Comparison of ENCODE assay signal across 18 cellular contexts in genomic region chr3:86787091-86787490, GRCh38.
A peak's percentile ranks its signal among the peaks of the same experiment; 100 is the strongest.
DNase-seq lines count a peak whose midpoint lies in the region; ATAC-seq and TF ChIP-seq lines count a peak whose summit lies in the region.
"Had no signal": no experiment of that assay in that cellular context is flagged by ENCODE, and none has a peak within 500 bp of the region (broad histone marks: within the 10 kb centered on the region; RNA-seq: fewer than 3 reads in every experiment).

No MANE protein-coding gene starts in this region.

- H3K27ac ChIP-seq in fibroblast of lung (ENCODE audit: insufficient read depth, low read length): no peak overlapping the region
- H3K27ac ChIP-seq: left lung had no signal

- H3K4me3 ChIP-seq in fibroblast of lung (replicated peaks in 1 of 4; ENCODE audit: control extremely low read depth in 1 of 4, insufficient read depth in 1 of 4, low read depth in 3 of 4, low read length in 4 of 4): no peak overlapping the region
- no peak overlapping the region for H3K4me3 ChIP-seq in retinal pigment epithelial cell (ENCODE audit: low read length)
- H3K4me3 ChIP-seq: left lung had no signal

- no peak overlapping the region for H3K4me2 ChIP-seq in fibroblast of lung (ENCODE audit: extremely low read depth, insufficient read depth, low read length)

- no peaks in the 10 kb centered on the region for H3K36me3 ChIP-seq in fibroblast of lung (ENCODE audit: control insufficient read depth, insufficient read depth, low read length)
- H3K36me3 ChIP-seq: left lung had no signal

- H3K4me1 ChIP-seq in fibroblast of lung (ENCODE audit: control insufficient read depth, extremely low read depth, insufficient read depth, low read length): no peaks in the 10 kb centered on the region
- H3K4me1 ChIP-seq: left lung had no signal

- no peaks in the 10 kb centered on the region for H4K20me1 ChIP-seq in fibroblast of lung (ENCODE audit: control insufficient read depth, extremely low read depth, insufficient read depth, low read length)

- TF ChIP-seq CTCF in fibroblast of lung (conservative IDR thresholded peaks at IDR 0.05 in 1 of 2, IDR thresholded peaks at IDR 0.05 in 1 of 2; ENCODE audit: low read depth in 1 of 2, low read length in 2 of 2) (no peak), retinal pigment epithelial cell (conservative IDR thresholded peaks at IDR 0.05; ENCODE audit: low read depth, low read length) (no peak)

- no peak overlapping the region for H2AFZ ChIP-seq in fibroblast of lung (ENCODE audit: low read length)

- H3K9me3 ChIP-seq in fibroblast of lung (ENCODE audit: control insufficient read depth, insufficient read depth, low read depth, low read length): no peaks in the 10 kb centered on the region
- H3K9me3 ChIP-seq: left lung had no signal

- H3K27me3 ChIP-seq in fibroblast of lung (ENCODE audit: control insufficient read depth, insufficient read depth, low read length): no peaks in the 10 kb centered on the region
- H3K27me3 ChIP-seq: left lung had no signal

- DNase-seq in ELR (ENCODE audit: low read depth): peak; percentile 72
- peak; percentile 58 for DNase-seq in RPMI7951 (ENCODE audit: low read depth)
- DNase-seq in fibroblast of lung (ENCODE audit: low read depth in 2 of 2): peak; percentile 47 to 86
- DNase-seq in retinal pigment epithelial cell (ENCODE audit: low read depth): peak; percentile 77
- DNase-seq in NCI-H1930 (lab: John Stamatoyannopoulos, UW): no peak
- DNase-seq in COR-L47 (lab: John Stamatoyannopoulos, UW): no peak
- DNase-seq: activated B cell treated with CpG ODN at 0.5 μM for 24 hours; activated naive CD4-positive, alpha-beta T cell; C1 segment of cervical spinal cord; DND-41; left lung; naive thymus-derived CD4-positive, alpha-beta T cell; NCI-H2029 treated with DMSO at 0.1 percent for 48 hours; NCI-H748 treated with DMSO at 0.1 percent for 48 hours; RPMI8226; stimulated activated CD4-positive, alpha-beta T cell treated with anti-CD3 and anti-CD28 coated beads, Interleukin-15, amount 100 ng/mL, for 24 hours had no signal

- no peak overlapping the region for H3K9ac ChIP-seq in fibroblast of lung (ENCODE audit: insufficient read depth, low read length)

- ATAC-seq in GM18502 (IDR thresholded peaks at IDR 0.05; ENCODE audit: poor library complexity, unreplicated experiment) (no peak), HG02885 (IDR thresholded peaks at IDR 0.05; ENCODE audit: poor library complexity, unreplicated experiment) (no peak)
- ATAC-seq: left lung; naive thymus-derived CD4-positive, alpha-beta T cell had no signal

- H3K79me2 ChIP-seq in fibroblast of lung (ENCODE audit: control insufficient read depth, insufficient read depth, low read length): no peaks in the 10 kb centered on the region

Comparison
In these comparisons a context has a peak if more than half of its experiments do, and no peak if none do; other contexts are left out.
1. DNase-seq: peak in ELR (single experiment), RPMI7951 (single experiment), fibroblast of lung (2 of 2) and retinal pigment epithelial cell (single experiment); none in NCI-H1930 (0 of 2) and COR-L47 (single experiment).